ENCODE assay signal across 8 cellular contexts in genomic region chr9:122991370-122991830, GRCh38. TPM values are rescaled to one million over a fixed set of nuclear protein-coding genes. Genes with fewer than 3 reads are reported as not detected.
A peak's percentile ranks its signal among the peaks of the same experiment; 100 is the strongest.
DNase-seq lines count a peak whose midpoint lies in the region; ATAC-seq and TF ChIP-seq lines count a peak whose summit lies in the region.

No MANE protein-coding gene starts in this region.

- H3K4me3 ChIP-seq in LNCaP clone FGC (ENCODE audit: low read depth, low read length) = no peak overlapping the region
- no peak overlapping the region for H3K4me3 ChIP-seq in naive thymus-derived CD4-positive, alpha-beta T cell (ENCODE audit: low read length)
- no peak overlapping the region for H3K4me3 ChIP-seq in tibial nerve

- H3K36me3 ChIP-seq in naive thymus-derived CD4-positive, alpha-beta T cell (ENCODE audit: control insufficient read depth in 2 of 3, insufficient read depth in 3 of 3, low read length in 3 of 3) = peaks cover 0 to 23% (median 6%) of the 10 kb centered on the region in 3 experiments
- peaks cover 0 to 41% (median 0%) of the 10 kb centered on the region in 3 donors for H3K36me3 ChIP-seq in tibial nerve

- CTCF ChIA-PET in activated B cell treated with CpG ODN at 0.5 μM for 24 hours (lab: Charles Lee) = interaction anchor here (1.0 to 1.8 kb wide), 12 partner anchors 10 to 527 kb away, joined by 3 to 9 read pairs (median 5); partner anchors contain the start of genes ZBTB26 and ZBTB6
- CTCF ChIA-PET in naive thymus-derived CD4-positive, alpha-beta T cell (lab: Charles Lee) = interaction anchor here (0.6 to 1.2 kb wide), 8 partner anchors 44 to 1940 kb away, joined by 3 to 12 read pairs (median 4); partner anchors contain the start of gene ZBTB6

- H3K9me3 Mint-ChIP-seq in activated B cell treated with CpG ODN at 0.5 μM for 24 hours (no peaks in the 10 kb centered on the region), endothelial cell (ENCODE audit: unreplicated experiment) (no peaks in the 10 kb centered on the region)
- H3K9me3 Mint-ChIP-seq in naive thymus-derived CD4-positive, alpha-beta T cell = no peaks in the 10 kb centered on the region

- no peak for TF ChIP-seq EP300 in tibial nerve (IDR thresholded peaks at IDR 0.05)

- H3K4me1 Mint-ChIP-seq in activated B cell treated with CpG ODN at 0.5 μM for 24 hours (peaks cover 4% of the 10 kb centered on the region), endothelial cell (ENCODE audit: unreplicated experiment) (no peaks in the 10 kb centered on the region)
- peaks cover 0 to 6% (median 4%) of the 10 kb centered on the region in 7 donors for H3K4me1 Mint-ChIP-seq in naive thymus-derived CD4-positive, alpha-beta T cell

- DNase-seq in activated CD4-positive, alpha-beta T cell treated with anti-CD3 and anti-CD28 coated beads for 24 hours (ENCODE audit: low read depth in 2 of 2) = peak; percentile 4 to 9
- no peak for DNase-seq in activated CD4-positive, alpha-beta T cell treated with anti-CD3 and anti-CD28 coated beads for 1 hour
- DNase-seq in LNCaP clone FGC (ENCODE audit: low read depth) = no peak
- no peak for DNase-seq in activated B cell treated with CpG ODN at 0.5 μM for 24 hours
- no peak for DNase-seq in endothelial cell (ENCODE audit: low spot score)
- peak in 8 of 9 donors; percentile 1 to 37 (median 14) for DNase-seq in naive thymus-derived CD4-positive, alpha-beta T cell
- peak in 1 of 2 donors; percentile 43 for DNase-seq in tibial nerve (ENCODE audit: low spot score in 2 of 2)
- no peak for DNase-seq in DMS153 treated with DMSO at 0.1 percent for 48 hours (lab: John Stamatoyannopoulos, UW; ENCODE audit: unreplicated experiment)

- H3K9me3 ChIP-seq in naive thymus-derived CD4-positive, alpha-beta T cell (ENCODE audit: control insufficient read depth in 2 of 3, low read length in 3 of 3) = no peaks in the 10 kb centered on the region
- no peaks in the 10 kb centered on the region for H3K9me3 ChIP-seq in tibial nerve

- POLR2A ChIA-PET in activated B cell treated with CpG ODN at 0.5 μM for 24 hours (lab: Charles Lee) = interaction anchor here (0.5 to 1.6 kb wide), 13 partner anchors 28 to 359 kb away, joined by 3 to 15 read pairs (median 4); partner anchors contain the start of genes RC3H2 and ZBTB6
- POLR2A ChIA-PET in naive thymus-derived CD4-positive, alpha-beta T cell (lab: Charles Lee) = interaction anchor here (0.6 kb wide), 1 partner anchor 167 kb away, joined by 4 read pairs; no protein-coding TSS in a partner anchor

- ATAC-seq in activated B cell treated with CpG ODN at 0.5 μM for 24 hours (ENCODE audit: low read depth) = peak; percentile 95
- peak; percentile 81 for ATAC-seq in naive thymus-derived CD4-positive, alpha-beta T cell

- H3K27ac Mint-ChIP-seq in activated B cell treated with CpG ODN at 0.5 μM for 24 hours (no peak overlapping the region), endothelial cell (ENCODE audit: unreplicated experiment) (no peak overlapping the region)
- H3K27ac Mint-ChIP-seq in naive thymus-derived CD4-positive, alpha-beta T cell = no peak overlapping the region

- peaks cover 32% of the 10 kb centered on the region for H3K36me3 Mint-ChIP-seq in activated B cell treated with CpG ODN at 0.5 μM for 24 hours (ENCODE audit: low read depth)
- peaks cover 7% of the 10 kb centered on the region for H3K36me3 Mint-ChIP-seq in endothelial cell (ENCODE audit: low read depth, unreplicated experiment)
- peaks cover 0 to 9% (median 3%) of the 10 kb centered on the region in 5 donors for H3K36me3 Mint-ChIP-seq in naive thymus-derived CD4-positive, alpha-beta T cell

- no peak overlapping the region for H3K4me3 Mint-ChIP-seq in activated B cell treated with CpG ODN at 0.5 μM for 24 hours
- no peak overlapping the region for H3K4me3 Mint-ChIP-seq in endothelial cell (ENCODE audit: unreplicated experiment)
- H3K4me3 Mint-ChIP-seq in naive thymus-derived CD4-positive, alpha-beta T cell = no peak overlapping the region

- no peaks in the 10 kb centered on the region for H3K27me3 ChIP-seq in naive thymus-derived CD4-positive, alpha-beta T cell (ENCODE audit: control insufficient read depth in 2 of 2, insufficient read depth in 2 of 2, low read length in 2 of 2)
- H3K27me3 ChIP-seq in tibial nerve = no peaks in the 10 kb centered on the region

- H3K27me3 Mint-ChIP-seq in activated B cell treated with CpG ODN at 0.5 μM for 24 hours (no peaks in the 10 kb centered on the region), endothelial cell (ENCODE audit: unreplicated experiment) (no peaks in the 10 kb centered on the region)
- no peaks in the 10 kb centered on the region for H3K27me3 Mint-ChIP-seq in naive thymus-derived CD4-positive, alpha-beta T cell

- intact Hi-C loops in activated B cell treated with CpG ODN at 0.5 μM for 24 hours (cut with micrococcal nuclease) = loop anchor here (1.0 to 10.0 kb wide), 5 partner anchors 79 to 526 kb away; partner anchors contain the start of genes PDCL and RC3H2
- intact Hi-C loops in naive thymus-derived CD4-positive, alpha-beta T cell (cut with micrococcal nuclease) = loop anchor here (1.0 to 5.0 kb wide), 9 partner anchors 78 to 526 kb away; partner anchors contain the start of genes ZBTB6 (in 2 of the 2) and RC3H2 (in 1 of the 2)

- no peaks in the 10 kb centered on the region for H3K4me1 ChIP-seq in naive thymus-derived CD4-positive, alpha-beta T cell (ENCODE audit: control insufficient read depth in 2 of 2, insufficient read depth in 2 of 2, low read length in 2 of 2)
- H3K4me1 ChIP-seq in tibial nerve = peaks cover 0 to 9% (median 2%) of the 10 kb centered on the region in 4 donors

- 32 to 35% methylated on average over 4 of the region's 4 CpGs for WGBS in tibial nerve, 2 donors

- no peak for TF ChIP-seq POLR2A in tibial nerve (IDR thresholded peaks at IDR 0.05)

- TF ChIP-seq CTCF in LNCaP clone FGC (IDR thresholded peaks at IDR 0.05; ENCODE audit: control insufficient read depth, extremely low read depth, insufficient read depth) (peak; percentile 67), activated B cell treated with CpG ODN at 0.5 μM for 24 hours (IDR thresholded peaks at IDR 0.05) (no peak), endothelial cell (IDR thresholded peaks at IDR 0.05; ENCODE audit: unreplicated experiment) (peak; percentile 73), tibial nerve (IDR thresholded peaks at IDR 0.05) (peak; percentile 53 to 68 (median 65))

- no peak overlapping the region for H3K27ac ChIP-seq in naive thymus-derived CD4-positive, alpha-beta T cell (ENCODE audit: low read depth, low read length)
- H3K27ac ChIP-seq in tibial nerve = peak overlapping the region in 2 of 4 donors; percentile 41 to 80

RNA-seq across cellular contexts. Expression of gene GPR21, which starts 42.1 kb away (rescaled TPM):
- total RNA-seq in activated B cell treated with CpG ODN at 0.5 μM for 24 hours (0.95 and 1.6 TPM in 2 replicates), endothelial cell (ENCODE audit: unreplicated experiment) (1.8 TPM), tibial nerve (1 to 10 TPM in 2 of 4 donors, under 1 TPM in 1, not detected in 1; 0.98 to 4.4 (median 3.9) TPM)
- total RNA-seq in naive thymus-derived CD4-positive, alpha-beta T cell = 1 to 10 TPM in 4 of 5 experiments, not detected in 1; 1.1 to 2.4 (median 1.8) TPM
- polyA plus RNA-seq in naive thymus-derived CD4-positive, alpha-beta T cell = not detected

RNA-seq across cellular contexts. Expression of gene RABGAP1, which starts 50.6 kb away (rescaled TPM):
- 47.4 and 58.1 TPM in 2 replicates for total RNA-seq in activated B cell treated with CpG ODN at 0.5 μM for 24 hours
- total RNA-seq in endothelial cell (ENCODE audit: unreplicated experiment) = 58.2 TPM
- 10 to 100 TPM; 33.8 to 45.7 (median 45.0) TPM for total RNA-seq in naive thymus-derived CD4-positive, alpha-beta T cell
- 10 to 100 TPM; 25.5 to 28.5 TPM for polyA plus RNA-seq in naive thymus-derived CD4-positive, alpha-beta T cell
- total RNA-seq in tibial nerve = 10 to 100 TPM; 66.1 to 83.1 (median 73.4) TPM

Comparison
In these comparisons a context has a peak if more than half of its experiments do, and no peak if none do; other contexts are left out.
1. DNase-seq: peak in activated CD4-positive, alpha-beta T cell treated with anti-CD3 and anti-CD28 coated beads for 24 hours (2 of 2) and naive thymus-derived CD4-positive, alpha-beta T cell (8 of 9); none in activated CD4-positive, alpha-beta T cell treated with anti-CD3 and anti-CD28 coated beads for 1 hour (single experiment), LNCaP clone FGC (single experiment), activated B cell treated with CpG ODN at 0.5 μM for 24 hours (single experiment), endothelial cell (single experiment) and DMS153 treated with DMSO at 0.1 percent for 48 hours (single experiment).